In genomic region chr5:132134384-132134783, GRCh38 we compare ENCODE assay signal across 12 cellular contexts.
DNase-seq lines count a peak whose midpoint lies in the region; ATAC-seq, FAIRE-seq and TF ChIP-seq lines count a peak whose summit lies in the region.
"Had no signal": no experiment of that assay in that cellular context is flagged by ENCODE, and none has a peak within 500 bp of the region (broad histone marks: within the 10 kb centered on the region; RNA-seq: fewer than 3 reads in every experiment).

No MANE protein-coding gene starts in this region.

- H3K9me3 ChIP-seq in breast epithelium (peaks cover 5 to 21% of the 10 kb centered on the region in 2 donors), endothelial cell of umbilical vein (replicated peaks; ENCODE audit: control insufficient read depth, insufficient read depth, low read length) (no peaks in the 10 kb centered on the region)

- no peaks in the 10 kb centered on the region for H3K9me1 ChIP-seq in endothelial cell of umbilical vein (replicated peaks; ENCODE audit: control insufficient read depth, extremely low read depth, insufficient read depth, low read length)

- POLR2A ChIA-PET in MCF 10A (lab: Yijun Ruan, JAX) = interaction anchor here (1.1 kb wide), 1 partner anchor 74 kb away, joined by 3 read pairs; the partner anchor contains the start of gene IL3
- POLR2A ChIA-PET in endothelial cell of umbilical vein (lab: Charles Lee) = no interaction called here

- TF ChIP-seq CTCF in MCF 10A (IDR thresholded peaks at IDR 0.05; ENCODE audit: unreplicated experiment) (peak; percentile 47), breast epithelium (IDR thresholded peaks at IDR 0.05) (no peak), endothelial cell of umbilical vein (IDR thresholded peaks at IDR 0.05; ENCODE audit: extremely low read depth in 1 of 2, insufficient read depth in 1 of 2, low read depth in 1 of 2, low read length in 2 of 2) (peak; percentile 26 to 36)

- H3K27me3 Mint-ChIP-seq in MCF 10A (ENCODE audit: insufficient read depth, unreplicated experiment) = no peaks in the 10 kb centered on the region
- no peaks in the 10 kb centered on the region for H3K27me3 Mint-ChIP-seq in stimulated activated memory B cell treated with anti-CD40 and anti-IgM and Interleukin-4, amounts not matched to agents 10 μg/mL and 1 μg/mL and 100 μg/mL, for 72 hours

- TF ChIP-seq POLR2A in breast epithelium (IDR thresholded peaks at IDR 0.05) (no peak), endothelial cell of umbilical vein (IDR thresholded peaks at IDR 0.05; ENCODE audit: low read depth, low read length) (no peak)

- dilution Hi-C loops in endothelial cell of umbilical vein (cut with MboI; ENCODE audit: extremely low pct_ligation_motif_present, low sequenced_read_pairs) = no loop called here

- DNase-seq in MCF 10A (ENCODE audit: unreplicated experiment) (peak; percentile 67), breast epithelium (ENCODE audit: low spot score in 2 of 2) (no peak), NCI-H69 (lab: John Stamatoyannopoulos, UW) (peak; percentile 19), endothelial cell of umbilical vein (ENCODE audit: low read depth, low spot score) (peak; percentile 36), germinal center (ENCODE audit: low spot score) (no peak), caudate nucleus (lab: John Stamatoyannopoulos, UW) (no peak)
- DNase-seq: C1 segment of cervical spinal cord; NCI-H748 treated with DMSO at 0.1 percent for 48 hours; stimulated activated CD4-positive, alpha-beta T cell treated with anti-CD3 and anti-CD28 coated beads, Interleukin-4, amount 100 ng/mL, for 1 hour had no signal

- peaks cover 31% of the 10 kb centered on the region for H3K4me1 Mint-ChIP-seq in MCF 10A (ENCODE audit: insufficient read depth, unreplicated experiment)
- H3K4me1 Mint-ChIP-seq in stimulated activated memory B cell treated with anti-CD40 and anti-IgM and Interleukin-4, amounts not matched to agents 10 μg/mL and 1 μg/mL and 100 μg/mL, for 72 hours = peaks cover 9% of the 10 kb centered on the region

- no peak overlapping the region for H2AFZ ChIP-seq in endothelial cell of umbilical vein (ENCODE audit: low read depth, low read length)

- FAIRE-seq in endothelial cell of umbilical vein (lab: Jason Lieb, UNC) = peak; percentile 15

- H3K27ac Mint-ChIP-seq in MCF 10A (ENCODE audit: low read depth, unreplicated experiment) = no peak overlapping the region
- peak overlapping the region; percentile 30 for H3K27ac Mint-ChIP-seq in stimulated activated memory B cell treated with anti-CD40 and anti-IgM and Interleukin-4, amounts not matched to agents 10 μg/mL and 1 μg/mL and 100 μg/mL, for 72 hours

- no peak overlapping the region for H3K9ac ChIP-seq in endothelial cell of umbilical vein (replicated peaks; ENCODE audit: extremely low read depth, insufficient read depth, low read length)

- H3K4me2 ChIP-seq in endothelial cell of umbilical vein (ENCODE audit: insufficient read depth, low read length) = no peak overlapping the region

- H3K36me3 ChIP-seq in breast epithelium (no peaks in the 10 kb centered on the region), endothelial cell of umbilical vein (ENCODE audit: control insufficient read depth in 2 of 2, extremely low read depth in 1 of 2, insufficient read depth in 2 of 2, low read length in 2 of 2) (no peaks in the 10 kb centered on the region)

- peaks cover 9% of the 10 kb centered on the region for H3K9me3 Mint-ChIP-seq in MCF 10A (ENCODE audit: unreplicated experiment)
- peaks cover 6% of the 10 kb centered on the region for H3K9me3 Mint-ChIP-seq in stimulated activated memory B cell treated with anti-CD40 and anti-IgM and Interleukin-4, amounts not matched to agents 10 μg/mL and 1 μg/mL and 100 μg/mL, for 72 hours

- no peak overlapping the region for H3K4me3 Mint-ChIP-seq in MCF 10A (ENCODE audit: unreplicated experiment)
- no peak overlapping the region for H3K4me3 Mint-ChIP-seq in stimulated activated memory B cell treated with anti-CD40 and anti-IgM and Interleukin-4, amounts not matched to agents 10 μg/mL and 1 μg/mL and 100 μg/mL, for 72 hours

- no peaks in the 10 kb centered on the region for H3K36me3 Mint-ChIP-seq in MCF 10A (ENCODE audit: insufficient read depth, unreplicated experiment)
- no peaks in the 10 kb centered on the region for H3K36me3 Mint-ChIP-seq in stimulated activated memory B cell treated with anti-CD40 and anti-IgM and Interleukin-4, amounts not matched to agents 10 μg/mL and 1 μg/mL and 100 μg/mL, for 72 hours

- no peak overlapping the region for H3K27ac ChIP-seq in breast epithelium
- no peak overlapping the region for H3K27ac ChIP-seq in endothelial cell of umbilical vein (ENCODE audit: insufficient read depth, low read depth, low read length)
- no peak overlapping the region for H3K27ac ChIP-seq in caudate nucleus (ENCODE audit: low read depth, low read length)

- intact Hi-C loops in MCF 10A (cut with micrococcal nuclease) = loop anchor here (1.0 kb wide), 1 partner anchor 69 kb away; no protein-coding TSS in a partner anchor
- intact Hi-C loops in breast epithelium (cut with DNase I; ENCODE audit: low total_unique reads) = no loop called here
- intact Hi-C loops in endothelial cell of umbilical vein (cut with micrococcal nuclease) = loop anchor here (1.0 kb wide), 1 partner anchor 69 kb away; no protein-coding TSS in a partner anchor

- no peaks in the 10 kb centered on the region for H3K79me2 ChIP-seq in endothelial cell of umbilical vein (ENCODE audit: control insufficient read depth, insufficient read depth, low read length)

- BruUV-seq in MCF 10A (replicated peaks; lab: Mats Ljungman, UMichigan) (no TSS peak), endothelial cell of umbilical vein (replicated peaks; lab: Mats Ljungman, UMichigan) (no TSS peak)

- no peaks in the 10 kb centered on the region for H3K27me3 ChIP-seq in breast epithelium
- peaks cover 4 to 10% of the 10 kb centered on the region in 2 experiments for H3K27me3 ChIP-seq in endothelial cell of umbilical vein (ENCODE audit: control insufficient read depth in 2 of 2, insufficient read depth in 2 of 2, low read length in 2 of 2)

- H4K20me1 ChIP-seq in endothelial cell of umbilical vein (replicated peaks; ENCODE audit: control insufficient read depth, extremely low read depth, insufficient read depth, low read length) = no peaks in the 10 kb centered on the region

- H3K4me1 ChIP-seq in breast epithelium (no peaks in the 10 kb centered on the region), endothelial cell of umbilical vein (ENCODE audit: control insufficient read depth, extremely low read depth, insufficient read depth, low read length) (no peaks in the 10 kb centered on the region)

- CTCF ChIA-PET in MCF 10A (lab: Yijun Ruan, JAX) = interaction anchor here (0.6 to 5.6 kb wide), 13 partner anchors 9 to 1355 kb away, joined by 3 to 61 read pairs (median 4); no protein-coding TSS in a partner anchor
- CTCF ChIA-PET in endothelial cell of umbilical vein (lab: Charles Lee) = interaction anchor here (0.7 to 2.3 kb wide), 13 partner anchors 22 to 73 kb away, joined by 3 to 32 read pairs (median 4); partner anchors contain the start of genes CSF2 and IL3

- H3K4me3 ChIP-seq in breast epithelium (no peak overlapping the region), endothelial cell of umbilical vein (replicated peaks in 1 of 3; ENCODE audit: insufficient read depth in 1 of 3, low read depth in 1 of 3, low read length in 3 of 3) (no peak overlapping the region)
- H3K4me3 ChIP-seq: lung had no signal

- ATAC-seq in stimulated activated memory B cell treated with anti-CD40 and anti-IgM and Interleukin-4, amounts not matched to agents 10 μg/mL and 1 μg/mL and 100 μg/mL, for 72 hours = no peak
- no peak for ATAC-seq in HG03442 (IDR thresholded peaks at IDR 0.05; ENCODE audit: unreplicated experiment)

TF ChIP-seq in endothelial cell of umbilical vein, 7 proteins besides CTCF, POLR2A, EP300 and RAD21:
- TF ChIP-seq FOS (IDR thresholded peaks at IDR 0.05; ENCODE audit: borderline replicate concordance, insufficient read depth, low read length) = no peak
- no peak for TF ChIP-seq JUN (IDR thresholded peaks at IDR 0.05; ENCODE audit: borderline replicate concordance, insufficient read depth, insufficient read length, low read depth)
- no peak for TF ChIP-seq EZH2 (IDR thresholded peaks at IDR 0.05; ENCODE audit: borderline replicate concordance, low read depth, low read length, severe bottlenecking)
- no peak for TF ChIP-seq MYC (IDR thresholded peaks at IDR 0.05; ENCODE audit: low read depth, low read length)
- TF ChIP-seq GATA2 (IDR thresholded peaks at IDR 0.05; ENCODE audit: insufficient read depth, insufficient read length, low read depth, low read length) = no peak
- TF ChIP-seq MAX (IDR thresholded peaks at IDR 0.05; ENCODE audit: insufficient read depth, insufficient read length) = no peak
- no peak for TF ChIP-seq POLR2AphosphoS5 (IDR thresholded peaks at IDR 0.05; ENCODE audit: insufficient read depth, low read depth, low read length)

Comparison
In these comparisons a context has a peak if more than half of its experiments do, and no peak if none do; other contexts are left out.
1. DNase-seq: peak in MCF 10A (single experiment), NCI-H69 (single experiment) and endothelial cell of umbilical vein (single experiment); none in breast epithelium (0 of 2), germinal center (single experiment) and caudate nucleus (0 of 61).
2. CTCF ChIP-seq: peak in MCF 10A (single experiment) and endothelial cell of umbilical vein (2 of 2); none in breast epithelium (0 of 3).